ENCODE assay signal across 1 cellular context in genomic region chr9:114141553-114142548, GRCh38.
TF ChIP-seq lines count a peak whose summit lies in the region.

No MANE protein-coding gene starts in this region.

TF ChIP-seq in A549, 52 proteins besides CTCF, POLR2A, EP300 and RAD21:
- no peak for TF ChIP-seq CBX2 (IDR thresholded peaks at IDR 0.05; ENCODE audit: borderline replicate concordance, low read depth)
- TF ChIP-seq, protein P1, sequence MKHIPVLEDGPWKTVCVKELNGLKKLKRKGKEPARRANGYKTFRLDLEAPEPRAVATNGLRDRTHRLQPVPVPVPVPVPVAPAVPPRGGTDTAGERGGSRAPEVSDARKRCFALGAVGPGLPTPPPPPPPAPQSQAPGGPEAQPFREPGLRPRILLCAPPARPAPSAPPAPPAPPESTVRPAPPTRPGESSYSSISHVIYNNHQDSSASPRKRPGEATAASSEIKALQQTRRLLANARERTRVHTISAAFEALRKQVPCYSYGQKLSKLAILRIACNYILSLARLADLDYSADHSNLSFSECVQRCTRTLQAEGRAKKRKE (CRISPR knock-in tag; IDR thresholded peaks at IDR 0.05; ENCODE audit: low read depth), result no peak
- TF ChIP-seq PHF8 (IDR thresholded peaks at IDR 0.05; ENCODE audit: borderline replicate concordance, low read depth), result no peak
- TF ChIP-seq GATA3 (IDR thresholded peaks at IDR 0.05; ENCODE audit: borderline replicate concordance), result no peak
- TF ChIP-seq TP53 (CRISPR knock-in tag; IDR thresholded peaks at IDR 0.05), result no peak
- no peak for TF ChIP-seq SMC3 (IDR thresholded peaks at IDR 0.05)
- TF ChIP-seq NFE2L2 (conservative IDR thresholded peaks at IDR 0.05; ENCODE audit: low read length), result no peak
- TF ChIP-seq FOSB (CRISPR knock-in tag; IDR thresholded peaks at IDR 0.05), result no peak
- no peak for TF ChIP-seq ZNF302 (CRISPR knock-in tag; IDR thresholded peaks at IDR 0.05)
- TF ChIP-seq SREBF2 (IDR thresholded peaks at IDR 0.05), result no peak
- no peak for TF ChIP-seq CHD4 (IDR thresholded peaks at IDR 0.05; ENCODE audit: borderline replicate concordance)
- TF ChIP-seq ZFP36 (IDR thresholded peaks at IDR 0.05; ENCODE audit: borderline replicate concordance, partially characterized antibody), result no peak
- TF ChIP-seq, protein P2, sequence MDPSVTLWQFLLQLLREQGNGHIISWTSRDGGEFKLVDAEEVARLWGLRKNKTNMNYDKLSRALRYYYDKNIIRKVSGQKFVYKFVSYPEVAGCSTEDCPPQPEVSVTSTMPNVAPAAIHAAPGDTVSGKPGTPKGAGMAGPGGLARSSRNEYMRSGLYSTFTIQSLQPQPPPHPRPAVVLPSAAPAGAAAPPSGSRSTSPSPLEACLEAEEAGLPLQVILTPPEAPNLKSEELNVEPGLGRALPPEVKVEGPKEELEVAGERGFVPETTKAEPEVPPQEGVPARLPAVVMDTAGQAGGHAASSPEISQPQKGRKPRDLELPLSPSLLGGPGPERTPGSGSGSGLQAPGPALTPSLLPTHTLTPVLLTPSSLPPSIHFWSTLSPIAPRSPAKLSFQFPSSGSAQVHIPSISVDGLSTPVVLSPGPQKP (IDR thresholded peaks at IDR 0.05; ENCODE audit: low read depth, low read length), result no peak
- TF ChIP-seq, protein P3, sequence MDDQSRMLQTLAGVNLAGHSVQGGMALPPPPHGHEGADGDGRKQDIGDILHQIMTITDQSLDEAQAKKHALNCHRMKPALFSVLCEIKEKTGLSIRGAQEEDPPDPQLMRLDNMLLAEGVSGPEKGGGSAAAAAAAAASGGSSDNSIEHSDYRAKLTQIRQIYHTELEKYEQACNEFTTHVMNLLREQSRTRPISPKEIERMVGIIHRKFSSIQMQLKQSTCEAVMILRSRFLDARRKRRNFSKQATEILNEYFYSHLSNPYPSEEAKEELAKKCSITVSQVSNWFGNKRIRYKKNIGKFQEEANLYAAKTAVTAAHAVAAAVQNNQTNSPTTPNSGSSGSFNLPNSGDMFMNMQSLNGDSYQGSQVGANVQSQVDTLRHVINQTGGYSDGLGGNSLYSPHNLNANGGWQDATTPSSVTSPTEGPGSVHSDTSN (IDR thresholded peaks at IDR 0.05), result no peak
- no peak for TF ChIP-seq RCOR1 (IDR thresholded peaks at IDR 0.05; ENCODE audit: low read depth, low read length)
- no peak for TF ChIP-seq FOSL2 (IDR thresholded peaks at IDR 0.05)
- TF ChIP-seq FOSL2 (CRISPR knock-in tag; IDR thresholded peaks at IDR 0.05), result no peak
- TF ChIP-seq FOXS1 (CRISPR knock-in tag; IDR thresholded peaks at IDR 0.05), result no peak
